2 cellular contexts compared by ENCODE assay signal in genomic region chr20:4471221-4471620, GRCh38.
TF ChIP-seq lines count a peak whose summit lies in the region.

No MANE protein-coding gene starts in this region.

TF ChIP-seq in IMR-90, 13 proteins besides CTCF, POLR2A, EP300 and RAD21:
- TF ChIP-seq CHD1 (IDR thresholded peaks at IDR 0.05; ENCODE audit: low read depth, low read length), result no peak
- TF ChIP-seq MAZ (IDR thresholded peaks at IDR 0.05; ENCODE audit: borderline replicate concordance, low read depth, low read length), result no peak
- TF ChIP-seq RCOR1 (IDR thresholded peaks at IDR 0.05; ENCODE audit: insufficient replicate concordance, low read length), result no peak
- TF ChIP-seq MXI1 (IDR thresholded peaks at IDR 0.05; ENCODE audit: borderline replicate concordance, low read depth, low read length), result no peak
- TF ChIP-seq, protein P1, sequence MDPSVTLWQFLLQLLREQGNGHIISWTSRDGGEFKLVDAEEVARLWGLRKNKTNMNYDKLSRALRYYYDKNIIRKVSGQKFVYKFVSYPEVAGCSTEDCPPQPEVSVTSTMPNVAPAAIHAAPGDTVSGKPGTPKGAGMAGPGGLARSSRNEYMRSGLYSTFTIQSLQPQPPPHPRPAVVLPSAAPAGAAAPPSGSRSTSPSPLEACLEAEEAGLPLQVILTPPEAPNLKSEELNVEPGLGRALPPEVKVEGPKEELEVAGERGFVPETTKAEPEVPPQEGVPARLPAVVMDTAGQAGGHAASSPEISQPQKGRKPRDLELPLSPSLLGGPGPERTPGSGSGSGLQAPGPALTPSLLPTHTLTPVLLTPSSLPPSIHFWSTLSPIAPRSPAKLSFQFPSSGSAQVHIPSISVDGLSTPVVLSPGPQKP (IDR thresholded peaks at IDR 0.05; ENCODE audit: borderline replicate concordance, low read depth, low read length), result no peak
- TF ChIP-seq SMC3 (IDR thresholded peaks at IDR 0.05; ENCODE audit: low read depth, low read length), result no peak

TF ChIP-seq in H1, 55 proteins besides CTCF, POLR2A, EP300 and RAD21:
- TF ChIP-seq BRCA1 (IDR thresholded peaks at IDR 0.05; ENCODE audit: low read depth, low read length) (no peak), SP4 (IDR thresholded peaks at IDR 0.05; ENCODE audit: low read length) (no peak), MAFK (IDR thresholded peaks at IDR 0.05; ENCODE audit: low read depth, low read length) (no peak), RXRA (IDR thresholded peaks at IDR 0.05; ENCODE audit: insufficient read depth, low read depth, low read length) (no peak), CHD1 (IDR thresholded peaks at IDR 0.05; ENCODE audit: low read depth, low read length) (no peak), USF2 (IDR thresholded peaks at IDR 0.05; ENCODE audit: low read length) (no peak)
